In genomic region chr6:50272611-50273010, GRCh38 we compare ENCODE assay signal across 15 cellular contexts.
"Had no signal": no experiment of that assay in that cellular context is flagged by ENCODE, and none has a peak within 500 bp of the region (broad histone marks: within the 10 kb centered on the region; RNA-seq: fewer than 3 reads in every experiment).

No MANE protein-coding gene starts in this region.

- DNase-seq: activated CD4-positive, alpha-beta T cell treated with anti-CD3 and anti-CD28 coated beads, Interleukin-2, amount 50 U/mL, for 1 hour; activated CD4-positive, CD25-positive, alpha-beta regulatory T cell treated with anti-CD3 and anti-CD28 coated beads, Interleukin-2, amount 50 U/mL, for 72 hours; activated CD8-positive, alpha-beta memory T cell treated with anti-CD3 and anti-CD28 coated beads, Interleukin-2, amount 50 U/mL, for 4 hours; activated naive CD4-positive, alpha-beta T cell treated with anti-CD3 and anti-CD28 coated beads for 36 hours; activated naive CD8-positive, alpha-beta T cell treated with anti-CD3 and anti-CD28 coated beads, Interleukin-2, amount 50 U/mL, for 24 hours; activated T-cell treated with anti-CD3 and anti-CD28 coated beads, Interleukin-2, amount 50 U/mL, for 4 hours; anterior cingulate cortex; colonic mucosa; erythroblast; kidney; stimulated activated CD4-positive, alpha-beta T cell treated with anti-CD3 and anti-CD28 coated beads, Interleukin-12 subunit alpha, Interleukin-12 subunit beta, amount 100 ng/mL, for 4 hours; stimulated activated CD4-positive, alpha-beta T cell treated with anti-CD3 and anti-CD28 coated beads, Interleukin-1b, Interleukin-23, amount 100 ng/mL, for 48 hours; stimulated activated CD8-positive, alpha-beta memory T cell treated with anti-CD3 and anti-CD28 coated beads, Interleukin-4, amount 100 ng/mL, for 48 hours; stimulated activated naive CD4-positive, alpha-beta T cell; upper lobe of right lung had no signal

- FAIRE-seq: kidney had no signal
